1 cellular context compared by ENCODE assay signal in the genomic region with DNA sequence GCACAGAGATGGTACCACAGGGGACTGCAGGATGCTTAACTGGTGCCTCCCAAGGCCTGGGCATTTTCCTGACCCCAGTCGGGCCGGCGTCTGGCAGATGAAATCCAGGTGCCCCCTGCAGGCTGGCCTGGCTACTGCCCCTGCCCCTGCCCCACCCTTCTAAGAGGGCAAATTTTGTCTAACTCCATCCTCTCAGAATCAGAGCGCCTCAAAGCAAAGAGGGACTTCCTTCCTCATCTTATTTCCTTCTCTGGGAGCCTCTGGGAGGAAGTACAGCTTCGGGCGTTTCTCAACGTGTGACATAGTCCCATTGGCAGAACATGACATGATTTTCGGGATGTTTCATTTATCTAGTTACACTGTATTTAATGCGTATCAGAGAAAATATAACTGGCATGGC.
TF ChIP-seq lines count a peak whose summit lies in the region.

No MANE protein-coding gene starts in this region.

TF ChIP-seq in H1, 55 proteins besides CTCF, POLR2A, EP300 and RAD21:
- TF ChIP-seq KDM4A (IDR thresholded peaks at IDR 0.05; ENCODE audit: low read depth, low read length, severe bottlenecking) (no peak), RXRA (IDR thresholded peaks at IDR 0.05; ENCODE audit: insufficient read depth, low read depth, low read length) (no peak), CREB1 (IDR thresholded peaks at IDR 0.05) (no peak)
